ENCODE assay signal across 14 cellular contexts in the genomic region with DNA sequence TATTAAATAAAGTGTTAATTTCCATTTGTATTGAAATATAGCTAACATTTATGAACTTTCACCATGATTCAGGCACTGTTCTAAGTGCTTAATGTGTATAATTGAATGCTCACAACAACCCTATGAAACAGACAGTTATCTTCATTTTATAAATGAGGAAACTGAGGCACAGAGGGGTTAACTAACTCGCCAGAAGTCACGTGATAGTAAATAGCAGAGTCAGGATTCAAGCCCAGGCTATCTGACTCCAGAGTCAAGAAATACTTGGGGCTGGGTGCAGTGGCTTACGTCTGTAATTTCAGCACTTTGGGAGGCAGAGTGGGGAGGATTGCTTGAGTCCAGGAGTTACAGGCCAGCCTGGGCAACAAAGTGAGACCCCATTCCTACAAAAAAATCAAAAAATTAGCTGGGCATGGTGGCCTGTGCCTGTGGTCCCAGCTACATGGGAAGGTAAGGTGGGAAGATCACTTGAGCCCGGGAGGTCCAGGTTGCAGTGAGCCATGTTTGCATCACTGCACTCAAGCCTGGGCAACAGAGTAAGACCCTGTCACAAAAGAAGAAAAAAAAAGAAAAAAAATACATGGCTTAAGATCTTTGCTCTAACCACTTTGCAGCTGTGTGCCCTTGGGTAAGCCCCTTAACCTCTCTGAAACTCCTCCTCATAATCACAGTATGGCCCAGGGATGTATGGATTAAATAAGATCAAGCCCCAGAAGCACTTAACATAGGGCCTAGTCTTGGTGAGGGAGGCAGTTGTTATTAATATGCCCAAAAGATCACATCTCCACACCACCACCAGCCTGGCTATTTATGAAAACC. TPM values are rescaled to one million over a fixed set of nuclear protein-coding genes. Genes with fewer than 3 reads are reported as not detected.
A peak's percentile ranks its signal among the peaks of the same experiment; 100 is the strongest.
DNase-seq lines count a peak whose midpoint lies in the region; ATAC-seq and TF ChIP-seq lines count a peak whose summit lies in the region.
"Had no signal": no experiment of that assay in that cellular context is flagged by ENCODE, and none has a peak within 500 bp of the region (broad histone marks: within the 10 kb centered on the region; RNA-seq: fewer than 3 reads in every experiment).

No MANE protein-coding gene starts in this region.

- H3K27ac ChIP-seq in right atrium auricular region, result peak overlapping the region; percentile 28 to 49
- H3K27ac ChIP-seq in endodermal cell (ENCODE audit: low read depth, low read length), result no peak overlapping the region
- H3K27ac ChIP-seq in CD4-positive, alpha-beta memory T cell (ENCODE audit: low read depth, low read length), result no peak overlapping the region
- H3K27ac ChIP-seq: WERI-Rb-1 had no signal

- H3K27ac Mint-ChIP-seq in endodermal cell (peak overlapping the region; percentile 30), osteocyte (ENCODE audit: unreplicated experiment) (peak overlapping the region; percentile 38)
- peak overlapping the region in 3 of 7 donors; percentile 5 to 63 (median 43) for H3K27ac Mint-ChIP-seq in CD4-positive, alpha-beta memory T cell
- H3K27ac Mint-ChIP-seq: activated naive CD4-positive, alpha-beta T cell treated with anti-CD3 and anti-CD28 coated beads for 36 hours had no signal

- ATAC-seq in Right ventricle myocardium superior (ENCODE audit: poor library complexity) (no peak), mucosa of descending colon (no peak), HG02884 (IDR thresholded peaks at IDR 0.05; ENCODE audit: unreplicated experiment) (no peak)
- ATAC-seq: stimulated activated naive CD8-positive, alpha-beta T cell treated with anti-CD3 and anti-CD28 coated beads, Interleukin-15, amount 100 ng/mL, for 72 hours had no signal

- H3K27me3 Mint-ChIP-seq in endodermal cell (ENCODE audit: insufficient read depth), result no peaks in the 10 kb centered on the region
- H3K27me3 Mint-ChIP-seq in osteocyte (ENCODE audit: unreplicated experiment), result no peaks in the 10 kb centered on the region
- no peaks in the 10 kb centered on the region for H3K27me3 Mint-ChIP-seq in CD4-positive, alpha-beta memory T cell
- H3K27me3 Mint-ChIP-seq: stimulated activated naive CD8-positive, alpha-beta T cell treated with anti-CD3 and anti-CD28 coated beads, Interleukin-15, amount 100 ng/mL, for 72 hours had no signal

- H3K4me1 ChIP-seq in right atrium auricular region, result peaks cover 0 to 44% of the 10 kb centered on the region in 2 donors
- no peaks in the 10 kb centered on the region for H3K4me1 ChIP-seq in endodermal cell (ENCODE audit: control insufficient read depth, insufficient read depth, low read length)
- peaks cover 40% of the 10 kb centered on the region for H3K4me1 ChIP-seq in mucosa of descending colon (ENCODE audit: low read depth)
- H3K4me1 ChIP-seq in CD4-positive, alpha-beta memory T cell (ENCODE audit: insufficient read depth, low read length), result no peaks in the 10 kb centered on the region

- H3K4me3 Mint-ChIP-seq in endodermal cell (no peak overlapping the region), osteocyte (ENCODE audit: unreplicated experiment) (no peak overlapping the region)
- no peak overlapping the region for H3K4me3 Mint-ChIP-seq in CD4-positive, alpha-beta memory T cell
- H3K4me3 Mint-ChIP-seq: activated naive CD4-positive, alpha-beta T cell treated with anti-CD3 and anti-CD28 coated beads for 36 hours; stimulated activated naive CD8-positive, alpha-beta T cell treated with anti-CD3 and anti-CD28 coated beads, Interleukin-15, amount 100 ng/mL, for 72 hours had no signal

- POLR2A ChIA-PET in CD4-positive, alpha-beta memory T cell (lab: Charles Lee; ENCODE audit: partially characterized antibody), result interaction anchor here (0.6 to 1.4 kb wide), 2 partner anchors 29 to 524 kb away, joined by 3 to 4 read pairs; a partner anchor contains a TSS

- CTCF ChIA-PET in CD4-positive, alpha-beta memory T cell (lab: Charles Lee; ENCODE audit: partially characterized antibody), result interaction anchor here (1.2 to 1.7 kb wide), 2 partner anchors 10 to 87 kb away, joined by 4 to 7 read pairs; no protein-coding TSS in a partner anchor

- DNase-seq in right atrium auricular region (ENCODE audit: low spot score) (no peak), Right ventricle myocardium superior (no peak), endodermal cell (peak; percentile 38), osteocyte (ENCODE audit: extremely low spot score, unreplicated experiment) (no peak), mucosa of descending colon (no peak), AG08395 (ENCODE audit: low spot score) (no peak)
- no peak for DNase-seq in CD4-positive, alpha-beta memory T cell
- DNase-seq: activated naive CD4-positive, alpha-beta T cell treated with anti-CD3 and anti-CD28 coated beads for 36 hours; NCI-H1930; nucleus accumbens; stimulated activated naive CD8-positive, alpha-beta T cell treated with anti-CD3 and anti-CD28 coated beads, Interleukin-15, amount 100 ng/mL, for 72 hours; WERI-Rb-1 had no signal

- H3K9me3 Mint-ChIP-seq in endodermal cell (no peaks in the 10 kb centered on the region), osteocyte (ENCODE audit: unreplicated experiment) (no peaks in the 10 kb centered on the region)
- H3K9me3 Mint-ChIP-seq in CD4-positive, alpha-beta memory T cell, result no peaks in the 10 kb centered on the region
- H3K9me3 Mint-ChIP-seq: activated naive CD4-positive, alpha-beta T cell treated with anti-CD3 and anti-CD28 coated beads for 36 hours; stimulated activated naive CD8-positive, alpha-beta T cell treated with anti-CD3 and anti-CD28 coated beads, Interleukin-15, amount 100 ng/mL, for 72 hours had no signal

- intact Hi-C loops in Right ventricle myocardium superior (cut with DNase I), result no loop called here
- intact Hi-C loops in mucosa of descending colon (cut with DNase I, micrococcal nuclease), result no loop called here
- intact Hi-C loops in CD4-positive, alpha-beta memory T cell (cut with micrococcal nuclease), result no loop called here

- no peak overlapping the region for H3K9ac ChIP-seq in endodermal cell (ENCODE audit: extremely low read depth, low read length, poor library complexity, severe bottlenecking)

- no peaks in the 10 kb centered on the region for H3K9me3 ChIP-seq in right atrium auricular region
- H3K9me3 ChIP-seq in endodermal cell (ENCODE audit: control insufficient read depth, low read length), result no peaks in the 10 kb centered on the region
- no peaks in the 10 kb centered on the region for H3K9me3 ChIP-seq in mucosa of descending colon
- no peaks in the 10 kb centered on the region for H3K9me3 ChIP-seq in CD4-positive, alpha-beta memory T cell (ENCODE audit: control insufficient read depth in 1 of 2, low read length in 2 of 2)
- H3K9me3 ChIP-seq: body of pancreas had no signal

- H3K36me3 Mint-ChIP-seq in endodermal cell (ENCODE audit: low read depth), result peaks cover 12% of the 10 kb centered on the region
- no peaks in the 10 kb centered on the region for H3K36me3 Mint-ChIP-seq in osteocyte (ENCODE audit: unreplicated experiment)
- H3K36me3 Mint-ChIP-seq in CD4-positive, alpha-beta memory T cell, result peaks cover 7 to 10% of the 10 kb centered on the region in 2 donors

- WGBS in endodermal cell (ENCODE audit: insufficient coverage in 1 of 2, insufficient read length in 1 of 2), 2 experiments, result 94 to 100% methylated on average over 4 of the region's 4 CpGs

- TF ChIP-seq CTCF in right atrium auricular region (IDR thresholded peaks at IDR 0.05) (no peak), endodermal cell (conservative IDR thresholded peaks at IDR 0.05) (no peak), osteocyte (IDR thresholded peaks at IDR 0.05) (no peak), mucosa of descending colon (IDR thresholded peaks at IDR 0.05) (no peak)

- H3K4me1 Mint-ChIP-seq in endodermal cell, result peaks cover 10% of the 10 kb centered on the region
- H3K4me1 Mint-ChIP-seq in osteocyte (ENCODE audit: unreplicated experiment), result peaks cover 17% of the 10 kb centered on the region
- H3K4me1 Mint-ChIP-seq in CD4-positive, alpha-beta memory T cell, result peaks cover 0 to 2% (median 0%) of the 10 kb centered on the region in 4 donors
- H3K4me1 Mint-ChIP-seq: stimulated activated naive CD8-positive, alpha-beta T cell treated with anti-CD3 and anti-CD28 coated beads, Interleukin-15, amount 100 ng/mL, for 72 hours had no signal

- H3K4me3 ChIP-seq in right atrium auricular region (no peak overlapping the region), endodermal cell (ENCODE audit: low read length) (no peak overlapping the region), mucosa of descending colon (no peak overlapping the region)
- no peak overlapping the region for H3K4me3 ChIP-seq in CD4-positive, alpha-beta memory T cell (ENCODE audit: low read length in 2 of 2)
- H3K4me3 ChIP-seq: body of pancreas had no signal

- H3K36me3 ChIP-seq in right atrium auricular region (no peaks in the 10 kb centered on the region), endodermal cell (ENCODE audit: control insufficient read depth, insufficient read depth, low read length) (peaks cover 12% of the 10 kb centered on the region), mucosa of descending colon (ENCODE audit: low read depth) (no peaks in the 10 kb centered on the region)
- H3K36me3 ChIP-seq in CD4-positive, alpha-beta memory T cell (ENCODE audit: insufficient read depth, low read length), result no peaks in the 10 kb centered on the region

- no peaks in the 10 kb centered on the region for H3K27me3 ChIP-seq in right atrium auricular region
- no peaks in the 10 kb centered on the region for H3K27me3 ChIP-seq in endodermal cell (ENCODE audit: control insufficient read depth, insufficient read depth, low read length, poor library complexity, severe bottlenecking)
- H3K27me3 ChIP-seq in CD4-positive, alpha-beta memory T cell (ENCODE audit: insufficient read depth, low read length), result no peaks in the 10 kb centered on the region
- H3K27me3 ChIP-seq: body of pancreas had no signal

RNA-seq across cellular contexts. Expression of a gene that starts 29.0 kb away (rescaled TPM):
- 10 to 100 TPM; 38.0 to 44.7 TPM for total RNA-seq in right atrium auricular region
- total RNA-seq in Right ventricle myocardium superior, result 47.1 TPM
- total RNA-seq in endodermal cell, result 100 to 1,000 TPM; 236 to 270 TPM
- 364 TPM for polyA plus RNA-seq in endodermal cell (2013, experiment 1 of 2)
- 298 TPM for polyA plus RNA-seq in endodermal cell (2013, experiment 2 of 2)
- 168 and 179 TPM in 2 replicates for total RNA-seq in osteocyte
- total RNA-seq in mucosa of descending colon, result 100 to 1,000 TPM; 115 to 149 (median 137) TPM
- 100 to 1,000 TPM; 122 to 130 TPM for total RNA-seq in CD4-positive, alpha-beta memory T cell
- 100 to 1,000 TPM; 152 to 157 TPM for polyA plus RNA-seq in CD4-positive, alpha-beta memory T cell

Comparison
In these comparisons a context has a peak if more than half of its experiments do, and no peak if none do; other contexts are left out.
1. H3K27ac ChIP-seq: peak in right atrium auricular region (2 of 2); none in endodermal cell (single experiment) and CD4-positive, alpha-beta memory T cell (single experiment).